In genomic region chr18:22839488-22839930, GRCh38 we compare ENCODE assay signal across 19 cellular contexts.
A peak's percentile ranks its signal among the peaks of the same experiment; 100 is the strongest.
DNase-seq lines count a peak whose midpoint lies in the region; ATAC-seq, FAIRE-seq and TF ChIP-seq lines count a peak whose summit lies in the region.
"Had no signal": no experiment of that assay in that cellular context is flagged by ENCODE, and none has a peak within 500 bp of the region (broad histone marks: within the 10 kb centered on the region; RNA-seq: fewer than 3 reads in every experiment).

No MANE protein-coding gene starts in this region.

- TF ChIP-seq RAD21 in GM12878 (IDR thresholded peaks at IDR 0.05; ENCODE audit: insufficient read depth, low read depth, low read length), result no peak

- H3K79me2 ChIP-seq in GM12878 (ENCODE audit: control insufficient read depth, insufficient read depth, low read length), result no peaks in the 10 kb centered on the region

- no peak overlapping the region for H3K9ac ChIP-seq in GM12878 (ENCODE audit: control insufficient read depth, insufficient read depth, low read length)

- peak; percentile 48 to 59 for ATAC-seq in activated T-cell treated with anti-CD3 and anti-CD28 coated beads, Interleukin-2, amount 50 U/mL, for 72 hours (replicated peaks in 1 of 2)
- ATAC-seq in HG03175 (IDR thresholded peaks at IDR 0.05; ENCODE audit: unreplicated experiment) (peak; percentile 43), GM12878 (peak; percentile 84)
- ATAC-seq in stimulated activated naive CD8-positive, alpha-beta T cell treated with anti-CD3 and anti-CD28 coated beads, Interleukin-15, Interleukin-2, amounts not matched to agents 100 U/mL and 50 U/mL, for 24 hours, result peak; percentile 87
- ATAC-seq: A549, left lobe of liver had no signal

- no peaks in the 10 kb centered on the region for H3K36me3 Mint-ChIP-seq in activated T-cell treated with anti-CD3 and anti-CD28 coated beads, Interleukin-2, amount 50 U/mL, for 72 hours (ENCODE audit: insufficient read depth in 2 of 2)
- H3K36me3 Mint-ChIP-seq in HFFc6 (ENCODE audit: low read depth), result no peaks in the 10 kb centered on the region

- H3K27ac Mint-ChIP-seq in activated T-cell treated with anti-CD3 and anti-CD28 coated beads, Interleukin-2, amount 50 U/mL, for 72 hours, result no peak overlapping the region
- H3K27ac Mint-ChIP-seq in HFFc6, result no peak overlapping the region
- H3K27ac Mint-ChIP-seq: T-helper 1 cell treated with Interleukin-12 subunit alpha and Interleukin-12 subunit beta and Interleukin-4 antibody, amounts not matched to agents 30 μg/mL and 1 μg/mL, for 36 hours had no signal

- CTCF ChIA-PET in GM12878 (lab: Yijun Ruan, JAX), result interaction anchor here (0.7 to 2.3 kb wide), 9 partner anchors 8 to 144 kb away, joined by 3 to 12 read pairs (median 5); no protein-coding TSS in a partner anchor

- RAD21 ChIA-PET in GM12878 (lab: Charles Lee; ENCODE audit: unreplicated experiment), result interaction anchor here (0.7 to 2.1 kb wide), 6 partner anchors 9 to 576 kb away, joined by 3 to 11 read pairs (median 6); no protein-coding TSS in a partner anchor

- in situ Hi-C loops in GM12878 (cut with MboI), result no loop called here

- no peaks in the 10 kb centered on the region for H3K9me3 Mint-ChIP-seq in activated T-cell treated with anti-CD3 and anti-CD28 coated beads, Interleukin-2, amount 50 U/mL, for 72 hours
- H3K9me3 Mint-ChIP-seq in HFFc6, result no peaks in the 10 kb centered on the region
- H3K9me3 Mint-ChIP-seq: T-helper 1 cell treated with Interleukin-12 subunit alpha and Interleukin-12 subunit beta and Interleukin-4 antibody, amounts not matched to agents 30 μg/mL and 1 μg/mL, for 36 hours had no signal

- TF ChIP-seq POLR2A in GM12878 (IDR thresholded peaks at IDR 0.05; ENCODE audit: low read depth, low read length), result no peak

- H3K4me1 ChIP-seq in GM12878 (ENCODE audit: control insufficient read depth, insufficient read depth, low read length), result peaks cover 9% of the 10 kb centered on the region
- H3K4me1 ChIP-seq: tibial artery had no signal

- no peak overlapping the region for H3K4me3 ChIP-seq in GM12878
- H3K4me3 ChIP-seq: A549, dorsolateral prefrontal cortex, tibial artery had no signal

- no peaks in the 10 kb centered on the region for H3K9me3 ChIP-seq in GM12878 (replicated peaks; ENCODE audit: control insufficient read depth, insufficient read depth, low read length)
- H3K9me3 ChIP-seq: A549, tibial artery had no signal

- no peaks in the 10 kb centered on the region for H3K4me1 Mint-ChIP-seq in activated T-cell treated with anti-CD3 and anti-CD28 coated beads, Interleukin-2, amount 50 U/mL, for 72 hours (ENCODE audit: low read depth)
- peaks cover 17% of the 10 kb centered on the region for H3K4me1 Mint-ChIP-seq in HFFc6 (ENCODE audit: low read depth)

- H3K4me2 ChIP-seq in GM12878 (ENCODE audit: control insufficient read depth, insufficient read depth), result 0 out of 2 replicates have a peak overlapping the region, but pooled peaks have one; percentile 27
- H3K4me2 ChIP-seq: A549 had no signal

- SMC1A ChIA-PET in GM12878 (lab: Charles Lee; ENCODE audit: uncharacterized antibody, unreplicated experiment), result interaction anchor here (0.7 to 2.7 kb wide), 11 partner anchors 8 to 753 kb away, joined by 3 to 25 read pairs (median 4); no protein-coding TSS in a partner anchor

- no peak for DNase-seq in activated T-cell treated with anti-CD3 and anti-CD28 coated beads, Interleukin-2, amount 50 U/mL, for 72 hours
- DNase-seq in activated T-cell treated with anti-CD3 and anti-CD28 coated beads for 4 hours (no peak), GM12878 (ENCODE audit: low read depth, low spot score) (no peak), retina (no peak), HFFc6 (no peak), DMS53 treated with DMSO at 0.1 percent for 48 hours (lab: John Stamatoyannopoulos, UW; ENCODE audit: unreplicated experiment) (no peak)
- DNase-seq in stimulated activated naive CD8-positive, alpha-beta T cell treated with anti-CD3 and anti-CD28 coated beads, Interleukin-15, Interleukin-2, amounts not matched to agents 100 U/mL and 50 U/mL, for 24 hours, result no peak
- DNase-seq: activated effector memory CD4-positive, alpha-beta T cell treated with Interleukin-2 at 50 U/mL for 16 hours; amniotic stem cell; DMS79; dorsolateral prefrontal cortex; NCI-H187; tibial artery had no signal

- no peak for TF ChIP-seq EP300 in GM12878 (IDR thresholded peaks at IDR 0.05; ENCODE audit: borderline replicate concordance in 1 of 2, control insufficient read depth in 1 of 2, low read depth in 2 of 2, low read length in 2 of 2)

- FAIRE-seq in GM12878 (lab: Jason Lieb, UNC), result no peak
- FAIRE-seq: A549 had no signal

- H3K36me3 ChIP-seq in GM12878 (ENCODE audit: control insufficient read depth in 2 of 2, insufficient read depth in 2 of 2, low read length in 1 of 2), result no peaks in the 10 kb centered on the region
- H3K36me3 ChIP-seq: tibial artery had no signal

- H3K27me3 ChIP-seq in GM12878 (replicated peaks in 1 of 2; ENCODE audit: control insufficient read depth in 2 of 2, insufficient read depth in 2 of 2, low read length in 1 of 2), result no peaks in the 10 kb centered on the region
- H3K27me3 ChIP-seq: tibial artery had no signal

- H3K27me3 Mint-ChIP-seq in activated T-cell treated with anti-CD3 and anti-CD28 coated beads, Interleukin-2, amount 50 U/mL, for 72 hours (ENCODE audit: low read depth), result no peaks in the 10 kb centered on the region
- H3K27me3 Mint-ChIP-seq in HFFc6 (ENCODE audit: insufficient read depth), result peaks cover 3% of the 10 kb centered on the region; the same call in 1 of the 2 replicates

- no peak overlapping the region for H2AFZ ChIP-seq in GM12878 (ENCODE audit: control insufficient read depth, low read depth, low read length)

- intact Hi-C loops in GM12878 (cut with micrococcal nuclease; ENCODE audit: unreplicated experiment), result no loop called here

- H3K27ac ChIP-seq in GM12878 (ENCODE audit: control insufficient read depth, insufficient read depth), result no peak overlapping the region
- H3K27ac ChIP-seq: A549, C4-2B, dorsolateral prefrontal cortex, tibial artery, VCaP had no signal

- POLR2A ChIA-PET in GM12878 (lab: Charles Lee), result interaction anchor here (0.6 to 1.0 kb wide), 2 partner anchors 62 to 93 kb away, joined by 3 to 4 read pairs; partner anchors contain the start of gene RBBP8

- BruUV-seq in GM12878 (replicated peaks; lab: Mats Ljungman, UMichigan), result no TSS peak

- TF ChIP-seq CTCF in GM12878 (IDR thresholded peaks at IDR 0.05 in 2 of 3, conservative IDR thresholded peaks at IDR 0.05 in 1 of 3; ENCODE audit: control insufficient read depth in 2 of 3, extremely low read depth in 1 of 3, insufficient read depth in 1 of 3, low read depth in 3 of 3, low read length in 3 of 3), result no peak
- TF ChIP-seq CTCF in HFFc6 (IDR thresholded peaks at IDR 0.05), result no peak

- H4K20me1 ChIP-seq in GM12878 (ENCODE audit: control insufficient read depth, insufficient read depth), result no peaks in the 10 kb centered on the region

- no peak overlapping the region for H3K4me3 Mint-ChIP-seq in activated T-cell treated with anti-CD3 and anti-CD28 coated beads, Interleukin-2, amount 50 U/mL, for 72 hours
- H3K4me3 Mint-ChIP-seq in HFFc6, result no peak overlapping the region
- H3K4me3 Mint-ChIP-seq: T-helper 1 cell treated with Interleukin-12 subunit alpha and Interleukin-12 subunit beta and Interleukin-4 antibody, amounts not matched to agents 30 μg/mL and 1 μg/mL, for 36 hours had no signal

- WGBS in GM12878 (ENCODE audit: insufficient coverage, insufficient replicate concordance, low lambda C conversion rate, missing lambda C conversion rate), result 0% methylated on average over 2 of the region's 2 CpGs

TF ChIP-seq in GM12878, 131 proteins besides CTCF, POLR2A, EP300 and RAD21 (continues in another document):
- TF ChIP-seq SMAD5 (IDR thresholded peaks at IDR 0.05; ENCODE audit: low read depth) (no peak), NR2C2 (IDR thresholded peaks at IDR 0.05; ENCODE audit: borderline replicate concordance, control insufficient read depth, insufficient read length, low read depth) (no peak), TCF7 (IDR thresholded peaks at IDR 0.05; ENCODE audit: borderline replicate concordance) (no peak), RCOR1 (conservative IDR thresholded peaks at IDR 0.05; ENCODE audit: low read depth, low read length) (no peak), ATF2 (IDR thresholded peaks at IDR 0.05; ENCODE audit: low read length) (no peak), E2F8 (IDR thresholded peaks at IDR 0.05; ENCODE audit: low read depth, partially characterized antibody) (no peak), ZNF207 (IDR thresholded peaks at IDR 0.05; ENCODE audit: borderline replicate concordance) (no peak), MEF2B (IDR thresholded peaks at IDR 0.05; ENCODE audit: partially characterized antibody, poor library complexity, severe bottlenecking) (no peak), CHD4 (IDR thresholded peaks at IDR 0.05) (no peak), RAD51 (IDR thresholded peaks at IDR 0.05) (no peak)
